In genomic region chr12:6831021-6831420, GRCh38 we compare ENCODE assay signal across 18 cellular contexts. TPM values are rescaled to one million over a fixed set of nuclear protein-coding genes. Genes with fewer than 3 reads are reported as not detected.
DNase-seq lines count a peak whose midpoint lies in the region; ATAC-seq and TF ChIP-seq lines count a peak whose summit lies in the region.
"Had no signal": no experiment of that assay in that cellular context is flagged by ENCODE, and none has a peak within 500 bp of the region (broad histone marks: within the 10 kb centered on the region; RNA-seq: fewer than 3 reads in every experiment).

No MANE protein-coding gene starts in this region.

- H3K4me1 Mint-ChIP-seq in natural killer cell (peaks cover 20 to 24% of the 10 kb centered on the region in 2 donors), chondrocyte (ENCODE audit: low read depth) (peaks cover 28% of the 10 kb centered on the region), nephron (peaks cover 23% of the 10 kb centered on the region)
- H3K4me1 Mint-ChIP-seq in natural killer cell treated with Interleukin-12 subunit alpha and Interleukin-12 subunit beta and Interleukin-15 and Interleukin-18, amount 100 ng/mL, for 72 hours (ENCODE audit: low read depth in 2 of 2) = peaks cover 16 to 21% of the 10 kb centered on the region in 2 donors

- peaks cover 43 to 46% of the 10 kb centered on the region in 2 donors for H3K27me3 Mint-ChIP-seq in natural killer cell (ENCODE audit: low read depth in 2 of 2)
- peaks cover 43 to 48% of the 10 kb centered on the region in 2 donors for H3K27me3 Mint-ChIP-seq in natural killer cell treated with Interleukin-12 subunit alpha and Interleukin-12 subunit beta and Interleukin-15 and Interleukin-18, amount 100 ng/mL, for 72 hours
- H3K27me3 Mint-ChIP-seq in chondrocyte (ENCODE audit: low read depth) = no peaks in the 10 kb centered on the region
- peaks cover 3% of the 10 kb centered on the region for H3K27me3 Mint-ChIP-seq in nephron (ENCODE audit: low read depth)

- H3K4me3 Mint-ChIP-seq in natural killer cell = peak overlapping the region; percentile 35
- no peak overlapping the region for H3K4me3 Mint-ChIP-seq in natural killer cell treated with Interleukin-12 subunit alpha and Interleukin-12 subunit beta and Interleukin-15 and Interleukin-18, amount 100 ng/mL, for 72 hours
- no peak overlapping the region for H3K4me3 Mint-ChIP-seq in chondrocyte (ENCODE audit: unreplicated experiment)
- peak overlapping the region; percentile 64 to 100 (median 97) for H3K4me3 Mint-ChIP-seq in nephron

- H3K36me3 Mint-ChIP-seq in natural killer cell (no peaks in the 10 kb centered on the region), chondrocyte (ENCODE audit: low read depth) (peaks cover 23% of the 10 kb centered on the region), nephron (ENCODE audit: low read depth) (peaks cover 41% of the 10 kb centered on the region)
- no peaks in the 10 kb centered on the region for H3K36me3 Mint-ChIP-seq in natural killer cell treated with Interleukin-12 subunit alpha and Interleukin-12 subunit beta and Interleukin-15 and Interleukin-18, amount 100 ng/mL, for 72 hours
- H3K36me3 Mint-ChIP-seq: CD4-positive, alpha-beta memory T cell had no signal

- ATAC-seq in natural killer cell (no peak), HG03039 (IDR thresholded peaks at IDR 0.05; ENCODE audit: unreplicated experiment) (no peak)
- ATAC-seq in natural killer cell treated with Interleukin-12 subunit alpha and Interleukin-12 subunit beta and Interleukin-15 and Interleukin-18, amount 100 ng/mL, for 72 hours = no peak

- no peaks in the 10 kb centered on the region for H3K9me3 Mint-ChIP-seq in natural killer cell
- no peaks in the 10 kb centered on the region for H3K9me3 Mint-ChIP-seq in natural killer cell treated with Interleukin-12 subunit alpha and Interleukin-12 subunit beta and Interleukin-15 and Interleukin-18, amount 100 ng/mL, for 72 hours
- H3K9me3 Mint-ChIP-seq in chondrocyte (ENCODE audit: low read depth) = no peaks in the 10 kb centered on the region
- H3K9me3 Mint-ChIP-seq in nephron = no peaks in the 10 kb centered on the region
- H3K9me3 Mint-ChIP-seq: CD4-positive, alpha-beta memory T cell had no signal

- intact Hi-C loops in natural killer cell (cut with micrococcal nuclease) = no loop called here

- DNase-seq in natural killer cell (no peak), chondrocyte (ENCODE audit: low spot score) (peak; percentile 58), HPDE6-E6E7 (ENCODE audit: extremely low spot score) (no peak), activated T-cell treated with anti-CD3 and anti-CD28 coated beads for 4 hours (no peak)
- no peak for DNase-seq in natural killer cell treated with Interleukin-12 subunit alpha and Interleukin-12 subunit beta and Interleukin-15 and Interleukin-18, amount 100 ng/mL, for 72 hours (ENCODE audit: low spot score)
- DNase-seq: AML-193; CD4-positive, alpha-beta memory T cell; DND-41; GDM1; HCEC 1CT; IMR-90; MV-4-11; NCI-H1436; NCI-H2029 treated with DMSO at 0.1 percent for 48 hours; NCI-H510A treated with DMSO at 0.1 percent for 48 hours had no signal

- no peak for TF ChIP-seq CTCF in natural killer cell (IDR thresholded peaks at IDR 0.05)
- TF ChIP-seq CTCF in chondrocyte (IDR thresholded peaks at IDR 0.05) = no peak
- TF ChIP-seq CTCF in nephron (IDR thresholded peaks at IDR 0.05; ENCODE audit: unreplicated experiment in 3 of 3) = no peak

- H3K27ac Mint-ChIP-seq in natural killer cell = no peak overlapping the region
- no peak overlapping the region for H3K27ac Mint-ChIP-seq in natural killer cell treated with Interleukin-12 subunit alpha and Interleukin-12 subunit beta and Interleukin-15 and Interleukin-18, amount 100 ng/mL, for 72 hours
- peak overlapping the region; percentile 5 for H3K27ac Mint-ChIP-seq in chondrocyte (ENCODE audit: unreplicated experiment)
- peak overlapping the region; percentile 9 to 70 (median 30) for H3K27ac Mint-ChIP-seq in nephron

RNA-seq across cellular contexts. Expression of gene P3H3, which starts 2.8 kb away (rescaled TPM):
- 1 to 10 TPM in 1 of 3 donors, under 1 TPM in 1, not detected in 1; 0.72 to 1.8 TPM for total RNA-seq in natural killer cell
- 1 to 10 TPM in 1 of 2 donors, not detected in 1; 1.3 TPM for total RNA-seq in natural killer cell treated with Interleukin-12 subunit alpha and Interleukin-12 subunit beta and Interleukin-15 and Interleukin-18, amount 100 ng/mL, for 72 hours
- 109 to 116 TPM (median 114 TPM) in 3 replicates for total RNA-seq in chondrocyte

RNA-seq across cellular contexts. Expression of gene GPR162, which starts 9.4 kb away (rescaled TPM):
- 1 to 10 TPM in 1 of 3 donors, under 1 TPM in 2; 0.39 to 2.1 (median 0.68) TPM for total RNA-seq in natural killer cell
- total RNA-seq in natural killer cell treated with Interleukin-12 subunit alpha and Interleukin-12 subunit beta and Interleukin-15 and Interleukin-18, amount 100 ng/mL, for 72 hours = not detected
- total RNA-seq in chondrocyte = 3.2 to 4.6 TPM (median 4.2 TPM) in 3 replicates
- total RNA-seq: HT-29 had no signal

RNA-seq across cellular contexts. Expression of gene GNB3, which starts 9.7 kb away (rescaled TPM):
- total RNA-seq in natural killer cell (not detected), chondrocyte (10.2 to 11.5 TPM (median 10.9 TPM) in 3 replicates)
- not detected for total RNA-seq in natural killer cell treated with Interleukin-12 subunit alpha and Interleukin-12 subunit beta and Interleukin-15 and Interleukin-18, amount 100 ng/mL, for 72 hours

RNA-seq across cellular contexts. Expression of gene CDCA3, which starts 20.1 kb away (rescaled TPM):
- 1 to 10 TPM; 1.4 to 3.3 (median 1.4) TPM for total RNA-seq in natural killer cell
- 100 to 1,000 TPM in 1 of 2 donors, 10 to 100 TPM in 1; 40.7 to 105 TPM for total RNA-seq in natural killer cell treated with Interleukin-12 subunit alpha and Interleukin-12 subunit beta and Interleukin-15 and Interleukin-18, amount 100 ng/mL, for 72 hours
- 4.1 to 7.5 TPM (median 5.6 TPM) in 3 replicates for total RNA-seq in chondrocyte

RNA-seq across cellular contexts. Expression of gene USP5, which starts 20.9 kb away (rescaled TPM):
- total RNA-seq in natural killer cell (10 to 100 TPM; 48.3 to 67.2 (median 57.2) TPM), chondrocyte (103 to 147 TPM (median 106 TPM) in 3 replicates)
- total RNA-seq in natural killer cell treated with Interleukin-12 subunit alpha and Interleukin-12 subunit beta and Interleukin-15 and Interleukin-18, amount 100 ng/mL, for 72 hours = 100 to 1,000 TPM in 1 of 2 donors, 10 to 100 TPM in 1; 91.7 to 105 TPM

Comparison
In these comparisons a context has a peak if more than half of its experiments do, and no peak if none do; other contexts are left out.
1. H3K4me3 Mint-ChIP-seq: peak in natural killer cell (single experiment) and nephron (3 of 3); none in natural killer cell treated with Interleukin-12 subunit alpha and Interleukin-12 subunit beta and Interleukin-15 and Interleukin-18, amount 100 ng/mL, for 72 hours (single experiment) and chondrocyte (single experiment).
2. H3K27ac Mint-ChIP-seq: peak in chondrocyte (single experiment) and nephron (3 of 3); none in natural killer cell (0 of 2) and natural killer cell treated with Interleukin-12 subunit alpha and Interleukin-12 subunit beta and Interleukin-15 and Interleukin-18, amount 100 ng/mL, for 72 hours (0 of 2).
3. RNA of gene P3H3, which starts 2.8 kb away (total RNA-seq): 109 to 116 TPM in chondrocyte; 1.3 TPM in natural killer cell treated with Interleukin-12 subunit alpha and Interleukin-12 subunit beta and Interleukin-15 and Interleukin-18, amount 100 ng/mL, for 72 hours and 0.72 to 1.8 TPM in natural killer cell; every median in the first group is over 10 times any median in the second.